Comparison of ENCODE assay signal across 1 cellular context in the genomic region with DNA sequence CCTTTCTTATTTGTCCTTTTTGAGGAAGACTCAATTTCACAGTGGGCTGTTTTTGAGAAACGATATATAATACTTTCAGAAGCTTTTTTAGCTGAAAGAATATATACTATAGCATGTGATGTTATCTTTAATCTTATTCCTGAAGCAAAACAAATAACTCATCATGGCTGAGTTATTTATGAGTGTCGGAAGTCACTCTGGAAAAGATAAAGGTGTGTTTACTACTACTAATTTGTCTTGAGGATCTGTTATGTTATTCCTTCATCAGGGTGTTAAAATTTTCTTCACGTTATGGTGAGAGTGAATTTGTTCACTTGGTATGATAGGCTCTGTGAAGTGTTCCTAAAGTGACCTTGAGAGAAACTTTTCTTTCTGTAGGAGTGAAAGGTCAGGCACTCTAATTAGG.
TF ChIP-seq lines count a peak whose summit lies in the region.

No MANE protein-coding gene starts in this region.

TF ChIP-seq in K562, 482 proteins besides CTCF, POLR2A, EP300 and RAD21 (continued from another document and continues in another):
- TF ChIP-seq CEBPZ (IDR thresholded peaks at IDR 0.05; ENCODE audit: borderline replicate concordance, low read depth, low read length) = no peak
- no peak for TF ChIP-seq BCOR (IDR thresholded peaks at IDR 0.05)
- peak; percentile 43 for TF ChIP-seq CXXC5 (CRISPR knock-in tag; IDR thresholded peaks at IDR 0.05)
- peak; percentile 90 for TF ChIP-seq DPF2 (IDR thresholded peaks at IDR 0.05)
- 0 out of 2 replicates have a peak, but pooled peaks have one; percentile 43 for TF ChIP-seq HDAC2 (IDR thresholded peaks at IDR 0.05)
- TF ChIP-seq BRD9 (IDR thresholded peaks at IDR 0.05; ENCODE audit: low read depth, partially characterized antibody) = peak; percentile 63
- peak; percentile 94 for TF ChIP-seq ETV1 (tag; conservative IDR thresholded peaks at IDR 0.05; ENCODE audit: low read depth)
- TF ChIP-seq ETV5 (CRISPR knock-in tag; IDR thresholded peaks at IDR 0.05; ENCODE audit: low read depth) = no peak
- TF ChIP-seq MNT (conservative IDR thresholded peaks at IDR 0.05) = 0 out of 4 replicates have a peak, but pooled peaks of 1 of the 2 experiments have one; percentile 14
- TF ChIP-seq PTTG1 (tag; IDR thresholded peaks at IDR 0.05; ENCODE audit: low read depth) = no peak
- peak in 1 of 2 experiments; percentile 47; a peak in 1 of 4 replicates for TF ChIP-seq TBL1XR1 (IDR thresholded peaks at IDR 0.05; ENCODE audit: low read length in 2 of 2)
- 0 out of 2 replicates have a peak, but pooled peaks have one; percentile 10 for TF ChIP-seq RAD51 (IDR thresholded peaks at IDR 0.05; ENCODE audit: borderline replicate concordance, low read depth)
- TF ChIP-seq TAL1 (IDR thresholded peaks at IDR 0.05) = peak; percentile 52
- TF ChIP-seq ZNF584 (CRISPR knock-in tag; IDR thresholded peaks at IDR 0.05; ENCODE audit: low read depth) = no peak
- TF ChIP-seq, protein P1, sequence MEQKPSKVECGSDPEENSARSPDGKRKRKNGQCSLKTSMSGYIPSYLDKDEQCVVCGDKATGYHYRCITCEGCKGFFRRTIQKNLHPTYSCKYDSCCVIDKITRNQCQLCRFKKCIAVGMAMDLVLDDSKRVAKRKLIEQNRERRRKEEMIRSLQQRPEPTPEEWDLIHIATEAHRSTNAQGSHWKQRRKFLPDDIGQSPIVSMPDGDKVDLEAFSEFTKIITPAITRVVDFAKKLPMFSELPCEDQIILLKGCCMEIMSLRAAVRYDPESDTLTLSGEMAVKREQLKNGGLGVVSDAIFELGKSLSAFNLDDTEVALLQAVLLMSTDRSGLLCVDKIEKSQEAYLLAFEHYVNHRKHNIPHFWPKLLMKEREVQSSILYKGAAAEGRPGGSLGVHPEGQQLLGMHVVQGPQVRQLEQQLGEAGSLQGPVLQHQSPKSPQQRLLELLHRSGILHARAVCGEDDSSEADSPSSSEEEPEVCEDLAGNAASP (IDR thresholded peaks at IDR 0.05) = no peak
- 0 out of 2 replicates have a peak, but pooled peaks have one; percentile 19 for TF ChIP-seq JUN (IDR thresholded peaks at IDR 0.05; ENCODE audit: borderline replicate concordance, low read depth, low read length)
- TF ChIP-seq JUN (CRISPR knock-in tag; IDR thresholded peaks at IDR 0.05; ENCODE audit: borderline replicate concordance) = no peak
- peak in 1 of 2 experiments; percentile 29; a peak in 1 of 4 replicates for TF ChIP-seq FOXK2 (conservative IDR thresholded peaks at IDR 0.05 in 1 of 2, IDR thresholded peaks at IDR 0.05 in 1 of 2; ENCODE audit: low read depth in 2 of 2)
- no peak for TF ChIP-seq ZNF133 (CRISPR knock-in tag; IDR thresholded peaks at IDR 0.05)
- TF ChIP-seq SMARCC2 (IDR thresholded peaks at IDR 0.05; ENCODE audit: low read depth) = peak; percentile 85
- TF ChIP-seq ARID1B (IDR thresholded peaks at IDR 0.05) = peak; percentile 91
- TF ChIP-seq FOSL1 (tag; conservative IDR thresholded peaks at IDR 0.05) = peak; percentile 79
- no peak for TF ChIP-seq ZNF263 (CRISPR knock-in tag; IDR thresholded peaks at IDR 0.05; ENCODE audit: borderline replicate concordance)
- TF ChIP-seq FOXA3 (CRISPR knock-in tag; conservative IDR thresholded peaks at IDR 0.05 in 1 of 2, IDR thresholded peaks at IDR 0.05 in 1 of 2) = peak in 1 of 2 experiments; percentile 54; a peak in 2 of 4 replicates
- no peak for TF ChIP-seq ZSCAN29 (IDR thresholded peaks at IDR 0.05)
- TF ChIP-seq, protein P2, sequence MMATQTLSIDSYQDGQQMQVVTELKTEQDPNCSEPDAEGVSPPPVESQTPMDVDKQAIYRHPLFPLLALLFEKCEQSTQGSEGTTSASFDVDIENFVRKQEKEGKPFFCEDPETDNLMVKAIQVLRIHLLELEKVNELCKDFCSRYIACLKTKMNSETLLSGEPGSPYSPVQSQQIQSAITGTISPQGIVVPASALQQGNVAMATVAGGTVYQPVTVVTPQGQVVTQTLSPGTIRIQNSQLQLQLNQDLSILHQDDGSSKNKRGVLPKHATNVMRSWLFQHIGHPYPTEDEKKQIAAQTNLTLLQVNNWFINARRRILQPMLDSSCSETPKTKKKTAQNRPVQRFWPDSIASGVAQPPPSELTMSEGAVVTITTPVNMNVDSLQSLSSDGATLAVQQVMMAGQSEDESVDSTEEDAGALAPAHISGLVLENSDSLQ (IDR thresholded peaks at IDR 0.05) = peak; percentile 95
- TF ChIP-seq KDM5B (IDR thresholded peaks at IDR 0.05; ENCODE audit: insufficient replicate concordance, low read depth, low read length) = no peak
- 0 out of 4 replicates have a peak, but pooled peaks of 1 of the 2 experiments have one; percentile 46 for TF ChIP-seq HDAC1 (IDR thresholded peaks at IDR 0.05)
- 0 out of 2 replicates have a peak, but pooled peaks have one; percentile 53 for TF ChIP-seq CTBP1 (IDR thresholded peaks at IDR 0.05; ENCODE audit: borderline replicate concordance)
- no peak for TF ChIP-seq RUNX1 (IDR thresholded peaks at IDR 0.05; ENCODE audit: low read depth)
- no peak for TF ChIP-seq ZNF695 (CRISPR knock-in tag; IDR thresholded peaks at IDR 0.05)
- peak; percentile 80 for TF ChIP-seq ESRRA (IDR thresholded peaks at IDR 0.05; ENCODE audit: borderline replicate concordance, low read depth)
- TF ChIP-seq CHAMP1 (IDR thresholded peaks at IDR 0.05) = 0 out of 2 replicates have a peak, but pooled peaks have one; percentile 12
- TF ChIP-seq NR2C1 (IDR thresholded peaks at IDR 0.05) = peak; percentile 48
- peak; percentile 29; the same call in 1 of the 2 replicates for TF ChIP-seq NR2C1 (tag; IDR thresholded peaks at IDR 0.05)
- TF ChIP-seq, protein P3, sequence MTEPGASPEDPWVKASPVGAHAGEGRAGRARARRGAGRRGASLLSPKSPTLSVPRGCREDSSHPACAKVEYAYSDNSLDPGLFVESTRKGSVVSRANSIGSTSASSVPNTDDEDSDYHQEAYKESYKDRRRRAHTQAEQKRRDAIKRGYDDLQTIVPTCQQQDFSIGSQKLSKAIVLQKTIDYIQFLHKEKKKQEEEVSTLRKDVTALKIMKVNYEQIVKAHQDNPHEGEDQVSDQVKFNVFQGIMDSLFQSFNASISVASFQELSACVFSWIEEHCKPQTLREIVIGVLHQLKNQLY (CRISPR knock-in tag; conservative IDR thresholded peaks at IDR 0.05) = no peak
- peak in 1 of 2 experiments; percentile 58 for TF ChIP-seq KDM1A (IDR thresholded peaks at IDR 0.05)
- no peak for TF ChIP-seq BRCA1 (IDR thresholded peaks at IDR 0.05)
- TF ChIP-seq BRCA1 (CRISPR knock-in tag; IDR thresholded peaks at IDR 0.05) = no peak
- no peak for TF ChIP-seq EGR1 (conservative IDR thresholded peaks at IDR 0.05)
- peak; percentile 92 for TF ChIP-seq LEF1 (IDR thresholded peaks at IDR 0.05)
- TF ChIP-seq TCF3 (CRISPR knock-in tag; IDR thresholded peaks at IDR 0.05) = 0 out of 2 replicates have a peak, but pooled peaks have one; percentile 24
- peak in 1 of 2 experiments; percentile 71; a peak in 1 of 4 replicates for TF ChIP-seq ARNT (IDR thresholded peaks at IDR 0.05)
- no peak for TF ChIP-seq NFIC (IDR thresholded peaks at IDR 0.05)
- TF ChIP-seq NCOA2 (IDR thresholded peaks at IDR 0.05; ENCODE audit: partially characterized antibody in 2 of 2) = peak; percentile 31 to 41
- TF ChIP-seq, protein P4, sequence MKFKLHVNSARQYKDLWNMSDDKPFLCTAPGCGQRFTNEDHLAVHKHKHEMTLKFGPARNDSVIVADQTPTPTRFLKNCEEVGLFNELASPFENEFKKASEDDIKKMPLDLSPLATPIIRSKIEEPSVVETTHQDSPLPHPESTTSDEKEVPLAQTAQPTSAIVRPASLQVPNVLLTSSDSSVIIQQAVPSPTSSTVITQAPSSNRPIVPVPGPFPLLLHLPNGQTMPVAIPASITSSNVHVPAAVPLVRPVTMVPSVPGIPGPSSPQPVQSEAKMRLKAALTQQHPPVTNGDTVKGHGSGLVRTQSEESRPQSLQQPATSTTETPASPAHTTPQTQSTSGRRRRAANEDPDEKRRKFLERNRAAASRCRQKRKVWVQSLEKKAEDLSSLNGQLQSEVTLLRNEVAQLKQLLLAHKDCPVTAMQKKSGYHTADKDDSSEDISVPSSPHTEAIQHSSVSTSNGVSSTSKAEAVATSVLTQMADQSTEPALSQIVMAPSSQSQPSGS (CRISPR knock-in tag; IDR thresholded peaks at IDR 0.05) = no peak
- TF ChIP-seq MECOM (CRISPR knock-in tag; IDR thresholded peaks at IDR 0.05) = 0 out of 2 replicates have a peak, but pooled peaks have one; percentile 54
- TF ChIP-seq, protein P5, sequence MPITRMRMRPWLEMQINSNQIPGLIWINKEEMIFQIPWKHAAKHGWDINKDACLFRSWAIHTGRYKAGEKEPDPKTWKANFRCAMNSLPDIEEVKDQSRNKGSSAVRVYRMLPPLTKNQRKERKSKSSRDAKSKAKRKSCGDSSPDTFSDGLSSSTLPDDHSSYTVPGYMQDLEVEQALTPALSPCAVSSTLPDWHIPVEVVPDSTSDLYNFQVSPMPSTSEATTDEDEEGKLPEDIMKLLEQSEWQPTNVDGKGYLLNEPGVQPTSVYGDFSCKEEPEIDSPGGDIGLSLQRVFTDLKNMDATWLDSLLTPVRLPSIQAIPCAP (CRISPR knock-in tag; IDR thresholded peaks at IDR 0.05; ENCODE audit: borderline replicate concordance) = no peak
- peak; percentile 82 for TF ChIP-seq SOX6 (IDR thresholded peaks at IDR 0.05)
- TF ChIP-seq POLR2AphosphoS5 (IDR thresholded peaks at IDR 0.05; ENCODE audit: control insufficient read depth, insufficient read depth, low read depth, low read length) = no peak
- TF ChIP-seq, protein P6, sequence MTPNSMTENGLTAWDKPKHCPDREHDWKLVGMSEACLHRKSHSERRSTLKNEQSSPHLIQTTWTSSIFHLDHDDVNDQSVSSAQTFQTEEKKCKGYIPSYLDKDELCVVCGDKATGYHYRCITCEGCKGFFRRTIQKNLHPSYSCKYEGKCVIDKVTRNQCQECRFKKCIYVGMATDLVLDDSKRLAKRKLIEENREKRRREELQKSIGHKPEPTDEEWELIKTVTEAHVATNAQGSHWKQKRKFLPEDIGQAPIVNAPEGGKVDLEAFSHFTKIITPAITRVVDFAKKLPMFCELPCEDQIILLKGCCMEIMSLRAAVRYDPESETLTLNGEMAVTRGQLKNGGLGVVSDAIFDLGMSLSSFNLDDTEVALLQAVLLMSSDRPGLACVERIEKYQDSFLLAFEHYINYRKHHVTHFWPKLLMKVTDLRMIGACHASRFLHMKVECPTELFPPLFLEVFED (CRISPR knock-in tag; conservative IDR thresholded peaks at IDR 0.05) = no peak
- TF ChIP-seq, protein P7, sequence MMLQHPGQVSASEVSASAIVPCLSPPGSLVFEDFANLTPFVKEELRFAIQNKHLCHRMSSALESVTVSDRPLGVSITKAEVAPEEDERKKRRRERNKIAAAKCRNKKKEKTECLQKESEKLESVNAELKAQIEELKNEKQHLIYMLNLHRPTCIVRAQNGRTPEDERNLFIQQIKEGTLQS (IDR thresholded peaks at IDR 0.05) = peak; percentile 25; the same call in 1 of the 2 replicates
- TF ChIP-seq, protein P7 (CRISPR knock-in tag; conservative IDR thresholded peaks at IDR 0.05) = no peak
- TF ChIP-seq EP400 (IDR thresholded peaks at IDR 0.05) = peak; percentile 30; the same call in 1 of the 2 replicates
- TF ChIP-seq SMARCA4 (IDR thresholded peaks at IDR 0.05) = peak; percentile 91
